ENCODE assay signal across 13 cellular contexts in the genomic region with DNA sequence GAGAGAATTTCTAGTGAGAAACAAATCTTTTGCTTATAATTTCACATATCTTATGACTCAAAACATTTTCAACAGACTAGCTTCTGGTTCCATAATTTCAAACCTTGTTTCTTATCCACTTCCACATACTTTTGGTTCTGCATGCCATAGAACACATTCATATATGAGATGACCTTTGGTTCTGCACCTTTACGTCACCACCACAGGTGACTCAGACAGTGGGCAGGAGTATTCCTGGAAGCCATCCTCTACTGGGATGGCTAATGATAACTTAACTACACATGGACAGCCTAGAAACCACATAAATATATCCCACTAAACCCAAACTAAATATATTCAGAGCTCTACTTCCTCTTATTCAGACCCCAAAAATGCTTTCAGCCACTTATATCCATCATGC.
A peak's percentile ranks its signal among the peaks of the same experiment; 100 is the strongest.
DNase-seq lines count a peak whose midpoint lies in the region; ATAC-seq and TF ChIP-seq lines count a peak whose summit lies in the region.
"Had no signal": no experiment of that assay in that cellular context is flagged by ENCODE, and none has a peak within 500 bp of the region (broad histone marks: within the 10 kb centered on the region; RNA-seq: fewer than 3 reads in every experiment).

No MANE protein-coding gene starts in this region.

- H3K79me2 ChIP-seq in osteoblast (ENCODE audit: insufficient read depth, low read length), result no peaks in the 10 kb centered on the region
- no peaks in the 10 kb centered on the region for H3K79me2 ChIP-seq in H9 (ENCODE audit: insufficient read depth, low read length)

- H4K20me1 ChIP-seq in osteoblast (ENCODE audit: insufficient read depth, low read length), result no peaks in the 10 kb centered on the region
- H4K20me1 ChIP-seq in H9 (ENCODE audit: control insufficient read depth, insufficient read depth, insufficient read length), result no peaks in the 10 kb centered on the region

- no peak overlapping the region for H3K4me3 Mint-ChIP-seq in H9
- H3K4me3 Mint-ChIP-seq: activated CD4-positive, alpha-beta T cell treated with anti-CD3 and anti-CD28 coated beads, Interleukin-2, amount 10 ng/mL, durations not matched to agents 7 days and 5 days; T-cell had no signal

- H3K23me2 ChIP-seq in H9 (ENCODE audit: insufficient read length, low read depth, low read length, poor library complexity, severe bottlenecking), result no peaks in the 10 kb centered on the region

- TF ChIP-seq CTCF in choroid plexus epithelial cell (conservative IDR thresholded peaks at IDR 0.05; ENCODE audit: low read depth, low read length) (no peak), osteoblast (IDR thresholded peaks at IDR 0.05; ENCODE audit: extremely low read depth, low read depth, low read length) (no peak), vagina (IDR thresholded peaks at IDR 0.05) (no peak), H9 (conservative IDR thresholded peaks at IDR 0.05) (no peak)

- H3K27ac Mint-ChIP-seq in H9, result no peak overlapping the region; a peak in 1 of 7 replicates
- H3K27ac Mint-ChIP-seq: activated CD4-positive, alpha-beta T cell treated with anti-CD3 and anti-CD28 coated beads, Interleukin-2, amount 10 ng/mL, durations not matched to agents 7 days and 5 days; T-cell had no signal

- no peak overlapping the region for H2BK5ac ChIP-seq in H9 (ENCODE audit: insufficient read length, low read length)

- H3K4me2 ChIP-seq in osteoblast (ENCODE audit: insufficient read depth, low read length), result peak overlapping the region; percentile 23
- H3K4me2 ChIP-seq in H9 (ENCODE audit: insufficient read depth, insufficient read length, low read length), result no peak overlapping the region

- TF ChIP-seq POLR2A in vagina (IDR thresholded peaks at IDR 0.05), result no peak

- no peak for ATAC-seq in GM21528 (IDR thresholded peaks at IDR 0.05; ENCODE audit: low FRiP score, unreplicated experiment)
- ATAC-seq: left lung, T-cell had no signal

- no peak overlapping the region for H2BK120ac ChIP-seq in H9 (ENCODE audit: low read depth, low read length, poor library complexity, severe bottlenecking)

- H3K27ac ChIP-seq in osteoblast (ENCODE audit: low read depth, low read length), result peak overlapping the region; percentile 89
- no peak overlapping the region for H3K27ac ChIP-seq in vagina
- H3K27ac ChIP-seq in H9 (ENCODE audit: insufficient read length, low read depth, low read length), result no peak overlapping the region
- H3K27ac ChIP-seq: left lung had no signal

- no peak overlapping the region for H3K9ac ChIP-seq in H9 (ENCODE audit: extremely low read depth, insufficient read length, low read length)

- H3T11ph ChIP-seq in H9 (ENCODE audit: low read length), result no peak overlapping the region

- H4K5ac ChIP-seq in H9 (ENCODE audit: insufficient read length, low read depth, low read length), result no peak overlapping the region

- no peak overlapping the region for H3K18ac ChIP-seq in H9 (ENCODE audit: insufficient read length, low read depth, low read length)

- no peaks in the 10 kb centered on the region for H3K27me3 ChIP-seq in MG63
- H3K27me3 ChIP-seq in osteoblast (ENCODE audit: insufficient read depth, low read length), result no peaks in the 10 kb centered on the region
- no peaks in the 10 kb centered on the region for H3K27me3 ChIP-seq in vagina
- no peaks in the 10 kb centered on the region for H3K27me3 ChIP-seq in H9 (ENCODE audit: insufficient read depth, low read length)
- H3K27me3 ChIP-seq: left lung had no signal

- H3K79me1 ChIP-seq in H9 (ENCODE audit: insufficient read depth, low read depth, low read length, poor library complexity, severe bottlenecking), result no peaks in the 10 kb centered on the region

- no peak overlapping the region for H3K56ac ChIP-seq in H9 (ENCODE audit: insufficient read length, low read depth, low read length)

- H3K14ac ChIP-seq in H9 (ENCODE audit: insufficient read depth, low read length), result no peak overlapping the region

- no peak overlapping the region for H4K91ac ChIP-seq in H9 (ENCODE audit: insufficient read length, low read depth, low read length)

- H4K8ac ChIP-seq in H9 (replicated peaks; ENCODE audit: insufficient read length, low read depth, low read length), result no peak overlapping the region

- H3K4me1 Mint-ChIP-seq in H9, result no peaks in the 10 kb centered on the region
- H3K4me1 Mint-ChIP-seq: activated CD4-positive, alpha-beta T cell treated with anti-CD3 and anti-CD28 coated beads, Interleukin-2, amount 10 ng/mL, durations not matched to agents 7 days and 5 days; T-cell had no signal

- H3K9me3 ChIP-seq in MG63 (no peaks in the 10 kb centered on the region), osteoblast (ENCODE audit: low read depth, low read length) (no peaks in the 10 kb centered on the region), vagina (no peaks in the 10 kb centered on the region), H9 (ENCODE audit: control insufficient read depth, low read depth, low read length) (no peaks in the 10 kb centered on the region)
- H3K9me3 ChIP-seq: left lung had no signal

- H3K36me3 ChIP-seq in MG63 (no peaks in the 10 kb centered on the region), osteoblast (ENCODE audit: insufficient read depth, low read length) (no peaks in the 10 kb centered on the region), vagina (no peaks in the 10 kb centered on the region)
- H3K36me3 ChIP-seq: left lung had no signal

- no peaks in the 10 kb centered on the region for H3K27me3 Mint-ChIP-seq in H9 (ENCODE audit: low read depth)
- H3K27me3 Mint-ChIP-seq: activated CD4-positive, alpha-beta T cell treated with anti-CD3 and anti-CD28 coated beads, Interleukin-2, amount 10 ng/mL, durations not matched to agents 7 days and 5 days had no signal

- no peak overlapping the region for H2BK20ac ChIP-seq in H9 (ENCODE audit: low read depth, low read length, poor library complexity, severe bottlenecking)

- H2BK15ac ChIP-seq in H9 (ENCODE audit: low read depth, low read length), result no peak overlapping the region

- peak; percentile 10 for DNase-seq in DMS53 treated with DMSO at 0.1 percent for 48 hours (lab: John Stamatoyannopoulos, UW; ENCODE audit: unreplicated experiment)
- peak; percentile 76 for DNase-seq in MG63
- peak; percentile 70 for DNase-seq in choroid plexus epithelial cell (ENCODE audit: low read depth)
- DNase-seq in osteoblast (ENCODE audit: insufficient read length, low spot score, missing footprints), result peak; percentile 81
- no peak for DNase-seq in T-helper 9 cell
- no peak for DNase-seq in vagina (ENCODE audit: extremely low spot score in 2 of 2)
- DNase-seq in H9, result no peak
- DNase-seq: activated CD4-positive, alpha-beta T cell treated with anti-CD3 and anti-CD28 coated beads, Interleukin-2, amount 10 ng/mL, durations not matched to agents 7 days and 5 days; activated effector memory CD4-positive, alpha-beta T cell treated with Interleukin-2 at 50 U/mL for 16 hours; left lung; NCI-H146; T-cell had no signal

- peaks cover 30% of the 10 kb centered on the region for H3K4me1 ChIP-seq in osteoblast (ENCODE audit: insufficient read depth, low read length)
- no peaks in the 10 kb centered on the region for H3K4me1 ChIP-seq in vagina
- no peaks in the 10 kb centered on the region for H3K4me1 ChIP-seq in H9 (ENCODE audit: insufficient read depth, low read length)
- H3K4me1 ChIP-seq: left lung had no signal

- WGBS in H9 (ENCODE audit: extremely low coverage, insufficient read length, low lambda C conversion rate), result no CpG with 5 or more reads among the region's 1 CpG

- no peak overlapping the region for H2BK12ac ChIP-seq in H9 (ENCODE audit: insufficient read length, low read depth, low read length)

- H3K23ac ChIP-seq in H9 (ENCODE audit: insufficient read length, low read depth, low read length), result no peak overlapping the region

- H3K4ac ChIP-seq in H9 (ENCODE audit: low read depth, low read length), result no peak overlapping the region

- intact Hi-C loops in vagina (cut with DNase I), result no loop called here

- H3K4me3 ChIP-seq in MG63 (no peak overlapping the region), choroid plexus epithelial cell (ENCODE audit: low read depth, low read length) (no peak overlapping the region), osteoblast (ENCODE audit: insufficient read depth, low read length) (no peak overlapping the region), vagina (no peak overlapping the region)
- H3K4me3 ChIP-seq: left lung had no signal

- H2AFZ ChIP-seq in osteoblast (ENCODE audit: low read length) (no peak overlapping the region), H9 (ENCODE audit: low read length) (no peak overlapping the region)

- H3K36me3 Mint-ChIP-seq in H9 (ENCODE audit: insufficient read depth in 1 of 3, low read depth in 3 of 3), result peaks cover 0 to 3% (median under 1%) of the 10 kb centered on the region in 3 experiments; a peak in 4 of 7 replicates
- H3K36me3 Mint-ChIP-seq: T-cell had no signal

- H2AK5ac ChIP-seq in H9 (ENCODE audit: insufficient read length, low read length), result no peak overlapping the region

- H3K9me3 Mint-ChIP-seq in H9, result peaks cover 3% of the 10 kb centered on the region in 2 experiments; a peak in 4 of 5 replicates
- H3K9me3 Mint-ChIP-seq: activated CD4-positive, alpha-beta T cell treated with anti-CD3 and anti-CD28 coated beads, Interleukin-2, amount 10 ng/mL, durations not matched to agents 7 days and 5 days; T-cell had no signal

Comparison
In these comparisons a context has a peak if more than half of its experiments do, and no peak if none do; other contexts are left out.
1. DNase-seq: peak in DMS53 treated with DMSO at 0.1 percent for 48 hours (single experiment), MG63 (single experiment), choroid plexus epithelial cell (single experiment) and osteoblast (single experiment); none in T-helper 9 cell (single experiment), vagina (0 of 2) and H9 (single experiment).